Comparison of ENCODE assay signal across 1 cellular context in genomic region chr1:10217748-10218441, GRCh38.
TF ChIP-seq lines count a peak whose summit lies in the region.

No MANE protein-coding gene starts in this region.

TF ChIP-seq in K562, 482 proteins besides CTCF, POLR2A, EP300 and RAD21:
- TF ChIP-seq ZNF232 (CRISPR knock-in tag; IDR thresholded peaks at IDR 0.05) (no peak), SRSF9 (IDR thresholded peaks at IDR 0.05; ENCODE audit: borderline replicate concordance, low read depth, low read length) (no peak), KDM1A (IDR thresholded peaks at IDR 0.05) (0 out of 4 replicates have a peak, but pooled peaks have one; percentile 22 to 45)
